ENCODE assay signal across 1 cellular context in genomic region chr2:199463000-199463692, GRCh38.
TF ChIP-seq lines count a peak whose summit lies in the region.

No MANE protein-coding gene starts in this region.

TF ChIP-seq in HepG2, 621 proteins besides CTCF, POLR2A, EP300 and RAD21 (continued from another document and continues in another):
- TF ChIP-seq HNF1B (CRISPR knock-in tag; IDR thresholded peaks at IDR 0.05): no peak
- TF ChIP-seq ZNF569 (CRISPR knock-in tag; IDR thresholded peaks at IDR 0.05; ENCODE audit: borderline replicate concordance): peak; percentile 61; the same call in 1 of the 2 replicates
- TF ChIP-seq ZNF180 (CRISPR knock-in tag; IDR thresholded peaks at IDR 0.05; ENCODE audit: borderline replicate concordance, low read depth): no peak
- 0 out of 2 replicates have a peak, but pooled peaks have one; percentile 57 for TF ChIP-seq ZNF329 (CRISPR knock-in tag; IDR thresholded peaks at IDR 0.05; ENCODE audit: low read depth)
- TF ChIP-seq ZNF776 (CRISPR knock-in tag; IDR thresholded peaks at IDR 0.05): no peak
- no peak for TF ChIP-seq ATF4 (CRISPR knock-in tag; IDR thresholded peaks at IDR 0.05)
- no peak for TF ChIP-seq ZNF839 (CRISPR knock-in tag; IDR thresholded peaks at IDR 0.05; ENCODE audit: borderline replicate concordance)
- no peak for TF ChIP-seq ZNF816 (CRISPR knock-in tag; IDR thresholded peaks at IDR 0.05; ENCODE audit: borderline replicate concordance)
- TF ChIP-seq ZNF136 (CRISPR knock-in tag; IDR thresholded peaks at IDR 0.05; ENCODE audit: low read depth): no peak
- TF ChIP-seq ZNF343 (CRISPR knock-in tag; IDR thresholded peaks at IDR 0.05): peak; percentile 68; the same call in 1 of the 2 replicates
- no peak for TF ChIP-seq PRDM4 (CRISPR knock-in tag; IDR thresholded peaks at IDR 0.05; ENCODE audit: borderline replicate concordance)
- TF ChIP-seq ZNF691 (CRISPR knock-in tag; IDR thresholded peaks at IDR 0.05; ENCODE audit: borderline replicate concordance, low read depth): peak; percentile 90; the same call in 1 of the 2 replicates
- TF ChIP-seq ZNF737 (CRISPR knock-in tag; IDR thresholded peaks at IDR 0.05; ENCODE audit: borderline replicate concordance): no peak
- peak; percentile 58; the same call in 1 of the 2 replicates for TF ChIP-seq ZFP62 (CRISPR knock-in tag; IDR thresholded peaks at IDR 0.05)
- peak; percentile 63; the same call in 1 of the 2 replicates for TF ChIP-seq ZSCAN20 (CRISPR knock-in tag; IDR thresholded peaks at IDR 0.05; ENCODE audit: borderline replicate concordance)
- TF ChIP-seq ONECUT2 (CRISPR knock-in tag; IDR thresholded peaks at IDR 0.05): no peak
- peak; percentile 47; the same call in 1 of the 2 replicates for TF ChIP-seq FOXK1 (CRISPR knock-in tag; IDR thresholded peaks at IDR 0.05; ENCODE audit: borderline replicate concordance, low read depth)
- no peak for TF ChIP-seq ATF7 (IDR thresholded peaks at IDR 0.05)
- TF ChIP-seq ATF7 (CRISPR knock-in tag; IDR thresholded peaks at IDR 0.05): no peak
- no peak for TF ChIP-seq GRHL1 (CRISPR knock-in tag; conservative IDR thresholded peaks at IDR 0.05)
- TF ChIP-seq ZNF282 (IDR thresholded peaks at IDR 0.05; ENCODE audit: partially characterized antibody): no peak
- no peak for TF ChIP-seq RFX5 (IDR thresholded peaks at IDR 0.05; ENCODE audit: low read depth, low read length)
- TF ChIP-seq EEA1 (CRISPR knock-in tag; IDR thresholded peaks at IDR 0.05; ENCODE audit: borderline replicate concordance): no peak
- TF ChIP-seq LCORL (IDR thresholded peaks at IDR 0.05): no peak
- peak; percentile 77 for TF ChIP-seq LCORL (CRISPR knock-in tag; IDR thresholded peaks at IDR 0.05)
- TF ChIP-seq ZNF574 (CRISPR knock-in tag; IDR thresholded peaks at IDR 0.05): peak; percentile 83
- no peak for TF ChIP-seq ELF4 (CRISPR knock-in tag; IDR thresholded peaks at IDR 0.05; ENCODE audit: borderline replicate concordance)
- no peak for TF ChIP-seq SKIL (CRISPR knock-in tag; IDR thresholded peaks at IDR 0.05; ENCODE audit: borderline replicate concordance)
- TF ChIP-seq TGIF2 (CRISPR knock-in tag; IDR thresholded peaks at IDR 0.05): 0 out of 2 replicates have a peak, but pooled peaks have one; percentile 59
- no peak for TF ChIP-seq FIP1L1 (IDR thresholded peaks at IDR 0.05; ENCODE audit: borderline replicate concordance, insufficient read depth, low read depth, low read length)
- TF ChIP-seq U2AF1 (optimal IDR thresholded peaks at IDR 0.05; ENCODE audit: low read depth, low read length): no peak
- TF ChIP-seq KAT2B (IDR thresholded peaks at IDR 0.05; ENCODE audit: borderline replicate concordance, low read depth, low read length): no peak
- 0 out of 2 replicates have a peak, but pooled peaks have one; percentile 73 for TF ChIP-seq SMAD9 (CRISPR knock-in tag; IDR thresholded peaks at IDR 0.05)
- no peak for TF ChIP-seq FOXP4 (CRISPR knock-in tag; IDR thresholded peaks at IDR 0.05)
- peak; percentile 74; the same call in 1 of the 2 replicates for TF ChIP-seq ZNF572 (CRISPR knock-in tag; IDR thresholded peaks at IDR 0.05)
- TF ChIP-seq HIC2 (CRISPR knock-in tag; IDR thresholded peaks at IDR 0.05; ENCODE audit: low read depth): no peak
- no peak for TF ChIP-seq ZFP1 (CRISPR knock-in tag; IDR thresholded peaks at IDR 0.05)
- no peak for TF ChIP-seq ZNF207 (IDR thresholded peaks at IDR 0.05; ENCODE audit: borderline replicate concordance)
- TF ChIP-seq TFAP4 (IDR thresholded peaks at IDR 0.05; ENCODE audit: borderline replicate concordance, low read depth): no peak
- TF ChIP-seq TRAFD1 (CRISPR knock-in tag; IDR thresholded peaks at IDR 0.05; ENCODE audit: borderline replicate concordance): no peak
- TF ChIP-seq ZNF446 (CRISPR knock-in tag; IDR thresholded peaks at IDR 0.05): no peak
- TF ChIP-seq ZNF260 (CRISPR knock-in tag; IDR thresholded peaks at IDR 0.05; ENCODE audit: borderline replicate concordance, low read depth): no peak
- no peak for TF ChIP-seq MIXL1 (CRISPR knock-in tag; IDR thresholded peaks at IDR 0.05)
- no peak for TF ChIP-seq HOXA9 (CRISPR knock-in tag; IDR thresholded peaks at IDR 0.05; ENCODE audit: borderline replicate concordance)
